Comparison of ENCODE assay signal across 26 cellular contexts in genomic region chr2:236555486-236555885, GRCh38. TPM values are rescaled to one million over a fixed set of nuclear protein-coding genes. Genes with fewer than 3 reads are reported as not detected.
DNase-seq lines count a peak whose midpoint lies in the region; ATAC-seq and TF ChIP-seq lines count a peak whose summit lies in the region.
"Had no signal": no experiment of that assay in that cellular context is flagged by ENCODE, and none has a peak within 500 bp of the region (broad histone marks: within the 10 kb centered on the region; RNA-seq: fewer than 3 reads in every experiment).

No MANE protein-coding gene starts in this region.

- ATAC-seq in activated T-helper 17 cell treated with anti-CD3 and anti-CD28 coated beads, Interleukin-2, amount 50 U/mL, for 72 hours (replicated peaks): no peak
- no peak for ATAC-seq in natural killer cell
- no peak for ATAC-seq in GM18873 (IDR thresholded peaks at IDR 0.05; ENCODE audit: low FRiP score, unreplicated experiment)
- no peak for ATAC-seq in gastrocnemius medialis
- ATAC-seq: lower lobe of right lung, Panc1, sciatic nerve, upper lobe of right lung had no signal

- peaks cover 19% of the 10 kb centered on the region for H3K9me3 Mint-ChIP-seq in activated CD4-positive, alpha-beta memory T cell treated with anti-CD3 and anti-CD28 coated beads, Interleukin-2, amount 10 ng/mL, durations not matched to agents 7 days and 5 days
- H3K9me3 Mint-ChIP-seq in activated CD4-positive, alpha-beta memory T cell treated with anti-CD3 and anti-CD28 coated beads for 36 hours: peaks cover 15% of the 10 kb centered on the region
- peaks cover 2 to 18% (median 14%) of the 10 kb centered on the region in 8 donors for H3K9me3 Mint-ChIP-seq in CD4-positive, alpha-beta memory T cell
- H3K9me3 Mint-ChIP-seq in activated T-helper 17 cell treated with anti-CD3 and anti-CD28 coated beads, Interleukin-2, amount 50 U/mL, for 72 hours: no peaks in the 10 kb centered on the region
- H3K9me3 Mint-ChIP-seq in natural killer cell: peaks cover 3 to 4% of the 10 kb centered on the region in 2 donors

- TF ChIP-seq POLR2A in gastrocnemius medialis (IDR thresholded peaks at IDR 0.05): no peak

- in situ Hi-C loops in gastrocnemius medialis (cut with MboI; ENCODE audit: low sequenced_read_pairs in 4 of 4): no loop called here

- peak overlapping the region; percentile 4 for H3K27ac Mint-ChIP-seq in activated CD4-positive, alpha-beta memory T cell treated with anti-CD3 and anti-CD28 coated beads, Interleukin-2, amount 10 ng/mL, durations not matched to agents 7 days and 5 days
- no peak overlapping the region for H3K27ac Mint-ChIP-seq in activated CD4-positive, alpha-beta memory T cell treated with anti-CD3 and anti-CD28 coated beads for 36 hours
- peak overlapping the region in 6 of 7 donors; percentile 20 to 84 (median 74) for H3K27ac Mint-ChIP-seq in CD4-positive, alpha-beta memory T cell
- no peak overlapping the region for H3K27ac Mint-ChIP-seq in activated T-helper 17 cell treated with anti-CD3 and anti-CD28 coated beads, Interleukin-2, amount 50 U/mL, for 72 hours
- H3K27ac Mint-ChIP-seq in natural killer cell: peak overlapping the region; percentile 2 to 75
- H3K27ac Mint-ChIP-seq: activated T-helper 1 cell treated with anti-CD3 and anti-CD28 coated beads, Interleukin-12 subunit alpha, Interleukin-12 subunit beta, Interleukin-2, Interleukin-4 antibody, amounts not matched to agents 30 ng/mL and 10 ng/mL and 1 ng/mL, durations not matched to agents 14 hours and 24 hours and 36 hours had no signal

- peaks cover 62% of the 10 kb centered on the region for H3K4me1 ChIP-seq in CD4-positive, alpha-beta memory T cell (ENCODE audit: insufficient read depth, low read length)
- H3K4me1 ChIP-seq in gastrocnemius medialis: no peaks in the 10 kb centered on the region
- H3K4me1 ChIP-seq: breast epithelium had no signal

- POLR2A ChIA-PET in activated CD4-positive, alpha-beta memory T cell treated with anti-CD3 and anti-CD28 coated beads, Interleukin-2, amount 10 ng/mL, durations not matched to agents 7 days and 5 days (lab: Charles Lee): interaction anchor here (1.0 to 1.3 kb wide), 3 partner anchors 8 to 13 kb away, joined by 3 to 4 read pairs (median 3); no protein-coding TSS in a partner anchor
- POLR2A ChIA-PET in activated CD4-positive, alpha-beta memory T cell treated with anti-CD3 and anti-CD28 coated beads for 36 hours (lab: Charles Lee): no interaction called here
- POLR2A ChIA-PET in CD4-positive, alpha-beta memory T cell (lab: Charles Lee; ENCODE audit: partially characterized antibody): interaction anchor here (1.1 to 4.0 kb wide), 5 partner anchors 9 to 530 kb away, joined by 3 to 27 read pairs (median 5); partner anchors contain the start of genes ACKR3 and COPS8

- CTCF ChIA-PET in activated CD4-positive, alpha-beta memory T cell treated with anti-CD3 and anti-CD28 coated beads, Interleukin-2, amount 10 ng/mL, durations not matched to agents 7 days and 5 days (lab: Charles Lee): interaction anchor here (0.7 to 4.4 kb wide), 4 partner anchors 10 to 42 kb away, joined by 3 to 22 read pairs (median 4); partner anchors contain the start of gene ACKR3
- CTCF ChIA-PET in activated CD4-positive, alpha-beta memory T cell treated with anti-CD3 and anti-CD28 coated beads for 36 hours (lab: Charles Lee): interaction anchor here (0.6 to 4.3 kb wide), 5 partner anchors 14 to 436 kb away, joined by 3 to 23 read pairs (median 3); partner anchors contain the start of gene ACKR3
- CTCF ChIA-PET in CD4-positive, alpha-beta memory T cell (lab: Charles Lee; ENCODE audit: partially characterized antibody): interaction anchor here (1.4 to 4.6 kb wide), 4 partner anchors 10 to 212 kb away, joined by 3 to 40 read pairs (median 12); partner anchors contain the start of gene ACKR3

- H3K27me3 Mint-ChIP-seq in activated CD4-positive, alpha-beta memory T cell treated with anti-CD3 and anti-CD28 coated beads, Interleukin-2, amount 10 ng/mL, durations not matched to agents 7 days and 5 days: peaks cover 18% of the 10 kb centered on the region
- no peaks in the 10 kb centered on the region for H3K27me3 Mint-ChIP-seq in activated CD4-positive, alpha-beta memory T cell treated with anti-CD3 and anti-CD28 coated beads for 36 hours
- no peaks in the 10 kb centered on the region for H3K27me3 Mint-ChIP-seq in CD4-positive, alpha-beta memory T cell
- no peaks in the 10 kb centered on the region for H3K27me3 Mint-ChIP-seq in activated T-helper 17 cell treated with anti-CD3 and anti-CD28 coated beads, Interleukin-2, amount 50 U/mL, for 72 hours
- H3K27me3 Mint-ChIP-seq in natural killer cell (ENCODE audit: low read depth in 2 of 2): no peaks in the 10 kb centered on the region

- intact Hi-C loops in activated CD4-positive, alpha-beta memory T cell treated with anti-CD3 and anti-CD28 coated beads for 36 hours (cut with micrococcal nuclease): loop anchor here (10.0 kb wide), 1 partner anchor 409 kb away; no protein-coding TSS in a partner anchor
- intact Hi-C loops in CD4-positive, alpha-beta memory T cell (cut with micrococcal nuclease): loop anchor here (2.0 kb wide), 1 partner anchor 19 kb away; no protein-coding TSS in a partner anchor
- intact Hi-C loops in natural killer cell (cut with micrococcal nuclease) (no loop called here), gastrocnemius medialis (cut with DNase I; ENCODE audit: low total_unique reads) (no loop called here)

- no peaks in the 10 kb centered on the region for H3K27me3 ChIP-seq in CD4-positive, alpha-beta memory T cell (ENCODE audit: insufficient read depth, low read length)
- no peaks in the 10 kb centered on the region for H3K27me3 ChIP-seq in gastrocnemius medialis
- H3K27me3 ChIP-seq: breast epithelium, neural progenitor cell, upper lobe of right lung had no signal

- no peak overlapping the region for H3K4me3 ChIP-seq in CD4-positive, alpha-beta memory T cell (ENCODE audit: low read length in 2 of 2)
- no peak overlapping the region for H3K4me3 ChIP-seq in gastrocnemius medialis
- H3K4me3 ChIP-seq: breast epithelium, lower lobe of right lung, neural progenitor cell, upper lobe of right lung had no signal

- H3K4me1 Mint-ChIP-seq in activated CD4-positive, alpha-beta memory T cell treated with anti-CD3 and anti-CD28 coated beads, Interleukin-2, amount 10 ng/mL, durations not matched to agents 7 days and 5 days: peaks cover 65% of the 10 kb centered on the region
- peaks cover 83% of the 10 kb centered on the region for H3K4me1 Mint-ChIP-seq in activated CD4-positive, alpha-beta memory T cell treated with anti-CD3 and anti-CD28 coated beads for 36 hours (ENCODE audit: low read depth)
- H3K4me1 Mint-ChIP-seq in CD4-positive, alpha-beta memory T cell: peaks cover 55 to 88% (median 73%) of the 10 kb centered on the region in 4 donors
- peaks cover 52% of the 10 kb centered on the region for H3K4me1 Mint-ChIP-seq in activated T-helper 17 cell treated with anti-CD3 and anti-CD28 coated beads, Interleukin-2, amount 50 U/mL, for 72 hours
- H3K4me1 Mint-ChIP-seq in natural killer cell: peaks cover 66 to 90% of the 10 kb centered on the region in 2 donors

- no peaks in the 10 kb centered on the region for H3K9me3 ChIP-seq in CD4-positive, alpha-beta memory T cell (ENCODE audit: control insufficient read depth in 1 of 2, low read length in 2 of 2)
- no peaks in the 10 kb centered on the region for H3K9me3 ChIP-seq in gastrocnemius medialis
- H3K9me3 ChIP-seq: lower lobe of right lung, upper lobe of right lung had no signal

- TF ChIP-seq CTCF in natural killer cell (IDR thresholded peaks at IDR 0.05): no peak
- TF ChIP-seq CTCF in gastrocnemius medialis (IDR thresholded peaks at IDR 0.05 in 4 of 5, conservative IDR thresholded peaks at IDR 0.05 in 1 of 5): no peak

- H3K36me3 ChIP-seq in CD4-positive, alpha-beta memory T cell (ENCODE audit: insufficient read depth, low read length): no peaks in the 10 kb centered on the region
- H3K36me3 ChIP-seq in gastrocnemius medialis: no peaks in the 10 kb centered on the region
- H3K36me3 ChIP-seq: breast epithelium, lower lobe of right lung, neural progenitor cell, upper lobe of right lung had no signal

- no peak for DNase-seq in activated CD4-positive, alpha-beta memory T cell treated with anti-CD3 and anti-CD28 coated beads, Interleukin-2, amount 10 ng/mL, durations not matched to agents 7 days and 5 days
- no peak for DNase-seq in activated CD4-positive, alpha-beta memory T cell treated with anti-CD3 and anti-CD28 coated beads for 36 hours
- DNase-seq in CD4-positive, alpha-beta memory T cell: no peak
- DNase-seq in natural killer cell (no peak), gastrocnemius medialis (no peak), LoVo (ENCODE audit: low spot score) (no peak)
- DNase-seq: AML-193, amniotic stem cell, HCEC 1CT, kidney glomerular epithelial cell, lower lobe of right lung, NCI-H1694 treated with DMSO at 0.1 percent for 48 hours, NCI-H2171 treated with DMSO at 0.1 percent for 48 hours, NCI-H524 treated with DMSO at 0.1 percent for 48 hours, posterior cingulate gyrus, SHP77 treated with DMSO at 0.1 percent for 48 hours, SW 1271, upper lobe of right lung had no signal

- peaks cover 43% of the 10 kb centered on the region for H3K36me3 Mint-ChIP-seq in activated CD4-positive, alpha-beta memory T cell treated with anti-CD3 and anti-CD28 coated beads, Interleukin-2, amount 10 ng/mL, durations not matched to agents 7 days and 5 days (ENCODE audit: low read depth)
- H3K36me3 Mint-ChIP-seq in activated CD4-positive, alpha-beta memory T cell treated with anti-CD3 and anti-CD28 coated beads for 36 hours: peaks cover 14% of the 10 kb centered on the region
- peaks cover 15 to 28% of the 10 kb centered on the region in 2 donors for H3K36me3 Mint-ChIP-seq in CD4-positive, alpha-beta memory T cell
- peaks cover 2% of the 10 kb centered on the region for H3K36me3 Mint-ChIP-seq in activated T-helper 17 cell treated with anti-CD3 and anti-CD28 coated beads, Interleukin-2, amount 50 U/mL, for 72 hours (ENCODE audit: low read depth)
- H3K36me3 Mint-ChIP-seq in natural killer cell: peaks cover 10% of the 10 kb centered on the region
- H3K36me3 Mint-ChIP-seq: neural progenitor cell had no signal

- no peak overlapping the region for H3K4me3 Mint-ChIP-seq in activated CD4-positive, alpha-beta memory T cell treated with anti-CD3 and anti-CD28 coated beads, Interleukin-2, amount 10 ng/mL, durations not matched to agents 7 days and 5 days
- H3K4me3 Mint-ChIP-seq in activated CD4-positive, alpha-beta memory T cell treated with anti-CD3 and anti-CD28 coated beads for 36 hours: no peak overlapping the region
- H3K4me3 Mint-ChIP-seq in CD4-positive, alpha-beta memory T cell: peak overlapping the region in 3 of 8 donors; percentile 52 to 65 (median 59)
- peak overlapping the region; percentile 26 for H3K4me3 Mint-ChIP-seq in activated T-helper 17 cell treated with anti-CD3 and anti-CD28 coated beads, Interleukin-2, amount 50 U/mL, for 72 hours
- H3K4me3 Mint-ChIP-seq in natural killer cell: no peak overlapping the region
- H3K4me3 Mint-ChIP-seq: activated T-helper 1 cell treated with anti-CD3 and anti-CD28 coated beads, Interleukin-12 subunit alpha, Interleukin-12 subunit beta, Interleukin-2, Interleukin-4 antibody, amounts not matched to agents 30 ng/mL and 10 ng/mL and 1 ng/mL, durations not matched to agents 14 hours and 24 hours and 36 hours; neural progenitor cell had no signal

- no peak overlapping the region for H3K27ac ChIP-seq in CD4-positive, alpha-beta memory T cell (ENCODE audit: low read depth, low read length)
- H3K27ac ChIP-seq in gastrocnemius medialis: no peak overlapping the region
- H3K27ac ChIP-seq: breast epithelium, KMS-11, lower lobe of right lung, neural progenitor cell, upper lobe of right lung had no signal

RNA-seq across cellular contexts. Expression of gene ACKR3, which starts 14.1 kb away (rescaled TPM):
- total RNA-seq in activated CD4-positive, alpha-beta memory T cell treated with anti-CD3 and anti-CD28 coated beads, Interleukin-2, amount 10 ng/mL, durations not matched to agents 7 days and 5 days: 1 to 10 TPM; 2.5 to 2.7 TPM
- 1 to 10 TPM; 1.2 TPM for total RNA-seq in activated CD4-positive, alpha-beta memory T cell treated with anti-CD3 and anti-CD28 coated beads for 36 hours
- 1 to 10 TPM; 4.2 TPM for total RNA-seq in CD4-positive, alpha-beta memory T cell
- 1 to 10 TPM; 3.7 to 4.5 TPM for polyA plus RNA-seq in CD4-positive, alpha-beta memory T cell
- total RNA-seq in activated T-helper 17 cell treated with anti-CD3 and anti-CD28 coated beads, Interleukin-2, amount 50 U/mL, for 72 hours: 1 to 10 TPM in 1 of 2 donors, under 1 TPM in 1; 0.86 to 1.7 TPM
- total RNA-seq in natural killer cell (1 to 10 TPM; 4.4 to 5.5 (median 4.6) TPM), gastrocnemius medialis (10 to 100 TPM in 2 of 4 donors, 1 to 10 TPM in 2; 7.1 to 55.0 (median 15.2) TPM)

Comparison
In these comparisons a context has a peak if more than half of its experiments do, and no peak if none do; other contexts are left out.
1. H3K27ac Mint-ChIP-seq: peak in activated CD4-positive, alpha-beta memory T cell treated with anti-CD3 and anti-CD28 coated beads, Interleukin-2, amount 10 ng/mL, durations not matched to agents 7 days and 5 days (single experiment), CD4-positive, alpha-beta memory T cell (6 of 7) and natural killer cell (2 of 2); none in activated CD4-positive, alpha-beta memory T cell treated with anti-CD3 and anti-CD28 coated beads for 36 hours (single experiment) and activated T-helper 17 cell treated with anti-CD3 and anti-CD28 coated beads, Interleukin-2, amount 50 U/mL, for 72 hours (single experiment).
2. intact Hi-C loops: an anchor here in activated CD4-positive, alpha-beta memory T cell treated with anti-CD3 and anti-CD28 coated beads for 36 hours (10.0 kb wide) and CD4-positive, alpha-beta memory T cell (2.0 kb wide); none called in natural killer cell and gastrocnemius medialis.